Comparison of ENCODE assay signal across 9 cellular contexts in genomic region chr13:34750078-34750703, GRCh38.
A peak's percentile ranks its signal among the peaks of the same experiment; 100 is the strongest.
DNase-seq lines count a peak whose midpoint lies in the region; ATAC-seq and TF ChIP-seq lines count a peak whose summit lies in the region.
"Had no signal": no experiment of that assay in that cellular context is flagged by ENCODE, and none has a peak within 500 bp of the region (broad histone marks: within the 10 kb centered on the region; RNA-seq: fewer than 3 reads in every experiment).

No MANE protein-coding gene starts in this region.

- H3K9me3 ChIP-seq in OCI-LY7 (ENCODE audit: low read length), result no peaks in the 10 kb centered on the region

- ATAC-seq in GM18867 (IDR thresholded peaks at IDR 0.05; ENCODE audit: unreplicated experiment), result peak; percentile 50
- ATAC-seq in HG03139 (IDR thresholded peaks at IDR 0.05; ENCODE audit: unreplicated experiment), result peak; percentile 48
- ATAC-seq in GM18505 (IDR thresholded peaks at IDR 0.05; ENCODE audit: unreplicated experiment), result no peak

- no peaks in the 10 kb centered on the region for H3K4me1 ChIP-seq in OCI-LY7 (ENCODE audit: insufficient read depth, low read length, poor library complexity, severe bottlenecking)

- H3K27me3 ChIP-seq in kidney epithelial cell (ENCODE audit: control insufficient read depth, insufficient read depth, low read length), result no peaks in the 10 kb centered on the region

- no TSS peak for BruUV-seq in OCI-LY7 (replicated peaks; lab: Mats Ljungman, UMichigan)

- no peaks in the 10 kb centered on the region for H3K36me3 ChIP-seq in kidney epithelial cell (ENCODE audit: control insufficient read depth, insufficient read depth, low read length)
- no peaks in the 10 kb centered on the region for H3K36me3 ChIP-seq in OCI-LY7 (ENCODE audit: insufficient read depth, low read length)

- no peak for TF ChIP-seq CTCF in kidney epithelial cell (IDR thresholded peaks at IDR 0.05; ENCODE audit: insufficient read depth, low read length, poor library complexity, severe bottlenecking)
- no peak for TF ChIP-seq CTCF in OCI-LY7 (conservative IDR thresholded peaks at IDR 0.05; ENCODE audit: low read length)

- H3K27ac ChIP-seq in OCI-LY7 (ENCODE audit: low read depth, low read length, poor library complexity, severe bottlenecking), result no peak overlapping the region

- no peak overlapping the region for H2AFZ ChIP-seq in OCI-LY7 (ENCODE audit: low read length)

- no peak overlapping the region for H3K4me2 ChIP-seq in OCI-LY7 (ENCODE audit: low read length)

- no peaks in the 10 kb centered on the region for H3K79me2 ChIP-seq in OCI-LY7 (ENCODE audit: insufficient read depth, low read depth, low read length)

- no peaks in the 10 kb centered on the region for H3K9me2 ChIP-seq in OCI-LY7 (ENCODE audit: insufficient read depth, low read length)

- TF ChIP-seq POLR2A in GM18505 (IDR thresholded peaks at IDR 0.05; ENCODE audit: borderline replicate concordance, extremely low read depth, insufficient read depth, insufficient read length), result no peak

- DNase-seq in anterior cingulate cortex (lab: John Stamatoyannopoulos, UW) (peak in 45 of 58 donors; percentile 2 to 66 (median 25)), kidney epithelial cell (ENCODE audit: low read depth) (no peak), OCI-LY7 (ENCODE audit: low spot score) (no peak), SIG-M5 (lab: John Stamatoyannopoulos, UW) (no peak)
- no peak for DNase-seq in stimulated activated CD4-positive, alpha-beta T cell treated with anti-CD3 and anti-CD28 coated beads, Interleukin-12 subunit alpha, Interleukin-12 subunit beta, amount 100 ng/mL, for 4 hours
- DNase-seq: activated naive CD8-positive, alpha-beta T cell treated with anti-CD3 and anti-CD28 coated beads, Interleukin-2, amount 10 ng/mL, durations not matched to agents 7 days and 5 days had no signal

- intact Hi-C loops in OCI-LY7 (cut with micrococcal nuclease; ENCODE audit: unreplicated experiment), result no loop called here

- no peaks in the 10 kb centered on the region for H4K20me1 ChIP-seq in OCI-LY7 (ENCODE audit: insufficient read depth, low read length)

- H3K4me3 ChIP-seq in kidney epithelial cell (ENCODE audit: low read depth, low read length) (peak overlapping the region; percentile 30), OCI-LY7 (ENCODE audit: low read depth, low read length, poor library complexity, severe bottlenecking) (no peak overlapping the region)

- CTCF ChIA-PET in OCI-LY7 (lab: Charles Lee; ENCODE audit: unreplicated experiment), result no interaction called here

- POLR2A ChIA-PET in OCI-LY7 (lab: Charles Lee), result interaction anchor here (1.2 kb wide), 1 partner anchor 11 kb away, joined by 3 read pairs; no protein-coding TSS in a partner anchor

Comparison
In these comparisons a context has a peak if more than half of its experiments do, and no peak if none do; other contexts are left out.
1. DNase-seq: peak in anterior cingulate cortex (45 of 58); none in kidney epithelial cell (single experiment), stimulated activated CD4-positive, alpha-beta T cell treated with anti-CD3 and anti-CD28 coated beads, Interleukin-12 subunit alpha, Interleukin-12 subunit beta, amount 100 ng/mL, for 4 hours (single experiment), OCI-LY7 (single experiment) and SIG-M5 (single experiment).